In the genomic region with DNA sequence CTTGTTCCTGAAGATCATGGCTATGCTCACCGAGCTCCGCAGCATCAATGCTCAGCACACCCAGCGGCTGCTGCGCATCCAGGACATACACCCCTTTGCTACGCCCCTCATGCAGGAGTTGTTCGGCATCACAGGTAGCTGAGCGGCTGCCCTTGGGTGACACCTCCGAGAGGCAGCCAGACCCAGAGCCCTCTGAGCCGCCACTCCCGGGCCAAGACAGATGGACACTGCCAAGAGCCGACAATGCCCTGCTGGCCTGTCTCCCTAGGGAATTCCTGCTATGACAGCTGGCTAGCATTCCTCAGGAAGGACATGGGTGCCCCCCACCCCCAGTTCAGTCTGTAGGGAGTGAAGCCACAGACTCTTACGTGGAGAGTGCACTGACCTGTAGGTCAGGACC, we compare ENCODE assay signal across 21 cellular contexts. TPM values are rescaled to one million over a fixed set of nuclear protein-coding genes. Genes with fewer than 3 reads are reported as not detected.
DNase-seq lines count a peak whose midpoint lies in the region; ATAC-seq and TF ChIP-seq lines count a peak whose summit lies in the region.
"Had no signal": no experiment of that assay in that cellular context is flagged by ENCODE, and none has a peak within 500 bp of the region (broad histone marks: within the 10 kb centered on the region; RNA-seq: fewer than 3 reads in every experiment).

No MANE protein-coding gene starts in this region.

- H3K27ac ChIP-seq in heart right ventricle: no peak overlapping the region
- H3K27ac ChIP-seq: Peyer's patch had no signal

- WGBS in heart right ventricle, 2 donors: 60 to 66% methylated on average over 12 of the region's 12 CpGs

- no peak overlapping the region for H3K4me3 ChIP-seq in heart right ventricle
- H3K4me3 ChIP-seq: Peyer's patch had no signal

- DNase-seq in NCI-H82 (lab: John Stamatoyannopoulos, UW) (peak; percentile 62), NCI-H82 treated with DMSO at 0.1 percent for 48 hours (lab: John Stamatoyannopoulos, UW; ENCODE audit: unreplicated experiment) (peak; percentile 21), heart right ventricle (peak; percentile 24 to 44), myocyte (ENCODE audit: low read depth) (peak; percentile 60), endothelial cell (ENCODE audit: low spot score) (no peak)
- DNase-seq in stimulated activated CD4-positive, alpha-beta T cell treated with anti-CD3 and anti-CD28 coated beads, Interleukin-4, amount 100 ng/mL, for 1 hour: no peak
- DNase-seq: CD4-positive, CD25-positive, alpha-beta regulatory T cell; DMS79 treated with DMSO at 0.1 percent for 48 hours; H7; MM.1S; NCI-H1092; NCI-H1436; NCI-H1930; NCI-H510A; NCI-H748 treated with DMSO at 0.1 percent for 48 hours; Peyer's patch had no signal

- intact Hi-C loops in heart right ventricle (cut with DNase I): no loop called here

- no peaks in the 10 kb centered on the region for H3K36me3 Mint-ChIP-seq in endothelial cell (ENCODE audit: low read depth, unreplicated experiment)
- H3K36me3 Mint-ChIP-seq: CD4-positive, CD25-positive, alpha-beta regulatory T cell had no signal

- ATAC-seq in heart right ventricle (peak in 7 of 8 donors; percentile 42 to 60 (median 50)), GM21717 (IDR thresholded peaks at IDR 0.05; ENCODE audit: unreplicated experiment) (no peak)

- H3K9me3 Mint-ChIP-seq in endothelial cell (ENCODE audit: unreplicated experiment): no peaks in the 10 kb centered on the region

- no peaks in the 10 kb centered on the region for H3K27me3 ChIP-seq in heart right ventricle
- H3K27me3 ChIP-seq: Peyer's patch had no signal

- TF ChIP-seq CTCF in heart right ventricle (IDR thresholded peaks at IDR 0.05) (no peak), endothelial cell (IDR thresholded peaks at IDR 0.05; ENCODE audit: unreplicated experiment) (no peak)

- no peak overlapping the region for H3K4me3 Mint-ChIP-seq in endothelial cell (ENCODE audit: unreplicated experiment)
- H3K4me3 Mint-ChIP-seq: CD4-positive, CD25-positive, alpha-beta regulatory T cell had no signal

- peaks cover 0 to 19% (median 0%) of the 10 kb centered on the region in 9 donors for H3K4me1 ChIP-seq in heart right ventricle
- H3K4me1 ChIP-seq: Peyer's patch had no signal

- peaks cover 11% of the 10 kb centered on the region for H3K27me3 Mint-ChIP-seq in endothelial cell (ENCODE audit: unreplicated experiment)

- H3K27ac Mint-ChIP-seq in endothelial cell (ENCODE audit: unreplicated experiment): no peak overlapping the region
- H3K27ac Mint-ChIP-seq: CD4-positive, CD25-positive, alpha-beta regulatory T cell had no signal

- H3K4me1 Mint-ChIP-seq in endothelial cell (ENCODE audit: unreplicated experiment): no peaks in the 10 kb centered on the region

- H3K9me3 ChIP-seq in heart right ventricle: no peaks in the 10 kb centered on the region
- H3K9me3 ChIP-seq: Peyer's patch had no signal

- H3K36me3 ChIP-seq in heart right ventricle: no peaks in the 10 kb centered on the region

RNA-seq across cellular contexts. Expression of gene NR1I2, which starts 35.2 kb away (rescaled TPM):
- total RNA-seq in heart right ventricle (under 1 TPM in 7 of 10 donors, not detected in 3; 0.11 to 0.31 (median 0.21) TPM), myocyte (0.83 TPM in 1 of 2 replicates, not detected in the other), endothelial cell (ENCODE audit: unreplicated experiment) (0.23 TPM)
- under 1 TPM; 0.03 to 0.15 TPM for polyA plus RNA-seq in heart right ventricle
- not detected for polyA plus RNA-seq in myocyte (2012)
- total RNA-seq: LHCN-M2, OCI-LY7, SK-MEL-5 had no signal
- polyA plus RNA-seq: BJ had no signal

Comparison
In these comparisons a context has a peak if more than half of its experiments do, and no peak if none do; other contexts are left out.
1. DNase-seq: peak in NCI-H82 (single experiment), NCI-H82 treated with DMSO at 0.1 percent for 48 hours (single experiment), heart right ventricle (2 of 2) and myocyte (single experiment); none in stimulated activated CD4-positive, alpha-beta T cell treated with anti-CD3 and anti-CD28 coated beads, Interleukin-4, amount 100 ng/mL, for 1 hour (single experiment) and endothelial cell (single experiment).